In the genomic region with DNA sequence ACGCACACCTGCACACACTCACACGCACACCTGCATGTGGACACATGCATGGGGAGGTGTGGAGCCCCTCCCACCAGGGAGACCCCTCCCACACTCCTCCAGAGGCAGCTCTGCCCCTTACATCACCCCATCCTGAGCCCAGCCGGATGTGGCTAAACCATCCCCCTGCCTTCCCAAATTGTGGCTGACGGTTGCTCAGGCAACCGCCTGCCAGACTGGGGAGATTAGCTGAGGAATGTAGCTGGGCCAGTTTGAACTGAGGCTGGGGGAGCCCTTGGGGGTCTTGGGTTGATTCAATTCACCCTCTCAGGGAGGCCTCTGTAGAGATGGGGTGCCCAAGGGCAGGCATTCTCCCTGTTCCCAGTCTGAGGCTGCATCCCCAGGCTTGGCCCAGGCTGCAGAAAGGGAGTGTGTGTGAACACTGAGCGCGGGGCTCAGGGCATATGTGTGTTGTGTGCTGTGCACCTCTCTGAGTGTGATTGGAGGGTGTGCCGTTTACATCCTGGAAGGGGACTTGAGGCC, we compare ENCODE assay signal across 16 cellular contexts. TPM values are rescaled to one million over a fixed set of nuclear protein-coding genes. Genes with fewer than 3 reads are reported as not detected.
A peak's percentile ranks its signal among the peaks of the same experiment; 100 is the strongest.
DNase-seq lines count a peak whose midpoint lies in the region; ATAC-seq, FAIRE-seq and TF ChIP-seq lines count a peak whose summit lies in the region.
"Had no signal": no experiment of that assay in that cellular context is flagged by ENCODE, and none has a peak within 500 bp of the region (broad histone marks: within the 10 kb centered on the region; RNA-seq: fewer than 3 reads in every experiment).

No MANE protein-coding gene starts in this region.

- peak overlapping the region; percentile 100 for H2BK5ac ChIP-seq in mesendoderm (ENCODE audit: low read length)

- peak overlapping the region; percentile 63 for H2AK5ac ChIP-seq in mesendoderm (ENCODE audit: low read length)

- peak overlapping the region; percentile 94 for H3K56ac ChIP-seq in mesendoderm (ENCODE audit: low read length)

- FAIRE-seq in bronchial epithelial cell (lab: Jason Lieb, UNC) = no peak
- FAIRE-seq: GM12878 had no signal

- H3K18ac ChIP-seq in mesendoderm (ENCODE audit: low read length) = peak overlapping the region; percentile 71

- H3K27ac ChIP-seq in mesendoderm (ENCODE audit: low read depth, low read length) = peak overlapping the region; percentile 86
- H3K27ac ChIP-seq: C4-2B, colonic mucosa, Peyer's patch had no signal

- H3K9ac ChIP-seq in mesendoderm (ENCODE audit: low read length) = peak overlapping the region; percentile 65

- H3K4me1 ChIP-seq in mesendoderm (ENCODE audit: control insufficient read depth, low read depth, low read length) (peaks cover 40% of the 10 kb centered on the region), mucosa of descending colon (ENCODE audit: low read depth) (no peaks in the 10 kb centered on the region)
- H3K4me1 ChIP-seq: colonic mucosa, Peyer's patch had no signal

- no peak overlapping the region for H3K23ac ChIP-seq in mesendoderm (ENCODE audit: low read length)

- H3K4me2 ChIP-seq in mesendoderm (ENCODE audit: low read length) = peak overlapping the region; percentile 44

- peak overlapping the region; percentile 74 for H2BK120ac ChIP-seq in mesendoderm (ENCODE audit: low read depth, low read length)

- no peak overlapping the region for H4K8ac ChIP-seq in mesendoderm (ENCODE audit: low read depth, low read length)

- no peak for TF ChIP-seq CTCF in bronchial epithelial cell (IDR thresholded peaks at IDR 0.05; ENCODE audit: insufficient read depth, low read length, severe bottlenecking)
- TF ChIP-seq CTCF in mucosa of descending colon (IDR thresholded peaks at IDR 0.05) = no peak

- no CpG with 5 or more reads among the region's 8 CpGs for WGBS in mesendoderm (ENCODE audit: extremely low coverage, insufficient coverage, low lambda C conversion rate)

- H3K36me3 ChIP-seq in bronchial epithelial cell (ENCODE audit: control insufficient read depth, insufficient read depth, low read length) = no peaks in the 10 kb centered on the region
- no peaks in the 10 kb centered on the region for H3K36me3 ChIP-seq in mesendoderm (ENCODE audit: control insufficient read depth, insufficient read depth, low read length)
- no peaks in the 10 kb centered on the region for H3K36me3 ChIP-seq in mucosa of descending colon (ENCODE audit: low read depth)
- H3K36me3 ChIP-seq: colonic mucosa, Peyer's patch had no signal

- DNase-seq in CMK (ENCODE audit: low read depth) = peak; percentile 41
- peak; percentile 39 for DNase-seq in KBM-7
- DNase-seq in bronchial epithelial cell (ENCODE audit: low read depth) = peak; percentile 40
- DNase-seq in mesendoderm = peak; percentile 99
- no peak for DNase-seq in left ventricle myocardium superior
- no peak for DNase-seq in mucosa of descending colon
- no peak for DNase-seq in DMS53 (lab: John Stamatoyannopoulos, UW)
- DNase-seq: colonic mucosa; glutamatergic neuron; NCI-H187; Peyer's patch; stimulated activated naive CD4-positive, alpha-beta T cell had no signal

- no peak overlapping the region for H4K5ac ChIP-seq in mesendoderm (ENCODE audit: low read length)

- H3K27me3 ChIP-seq in bronchial epithelial cell (ENCODE audit: control insufficient read depth, insufficient read depth, low read length) (no peaks in the 10 kb centered on the region), mesendoderm (ENCODE audit: insufficient read depth, low read length, poor library complexity) (no peaks in the 10 kb centered on the region)
- H3K27me3 ChIP-seq: colonic mucosa, Peyer's patch had no signal

- H3K79me2 ChIP-seq in mesendoderm (ENCODE audit: control insufficient read depth, insufficient read depth, low read length) = peaks cover 62% of the 10 kb centered on the region

- in situ Hi-C loops in KBM-7 (cut with MboI; ENCODE audit: low pct_unique_long_range_greater_than_20kb, low sequenced_read_pairs) = loop anchor here (25.0 kb wide), 2 partner anchors 863 to 1463 kb away; a partner anchor contains a TSS

- intact Hi-C loops in left ventricle myocardium superior (cut with micrococcal nuclease) = no loop called here
- intact Hi-C loops in mucosa of descending colon (cut with DNase I, micrococcal nuclease) = loop anchor here in 1 of 2 donors (10.0 kb wide), 1 partner anchor 836 kb away; no protein-coding TSS in a partner anchor

- H3K9me3 ChIP-seq in mucosa of descending colon = no peaks in the 10 kb centered on the region
- H3K9me3 ChIP-seq: colonic mucosa, Peyer's patch had no signal

- peak overlapping the region; percentile 96 for H3K4ac ChIP-seq in mesendoderm (ENCODE audit: low read depth, low read length)

- H3K4me3 ChIP-seq in bronchial epithelial cell (ENCODE audit: low read depth, low read length) = no peak overlapping the region
- H3K4me3 ChIP-seq in mesendoderm (ENCODE audit: low read length) = no peak overlapping the region
- H3K4me3 ChIP-seq in mucosa of descending colon = no peak overlapping the region
- H3K4me3 ChIP-seq: colonic mucosa, GM12878, Peyer's patch had no signal

- ATAC-seq in left ventricle myocardium superior (no peak), mucosa of descending colon (no peak), HG02938 (IDR thresholded peaks at IDR 0.05; ENCODE audit: unreplicated experiment) (no peak)
- ATAC-seq: GM12878; naive thymus-derived CD8-positive, alpha-beta T cell had no signal

- H2BK15ac ChIP-seq in mesendoderm (replicated peaks; ENCODE audit: low read depth) = no peak overlapping the region

- peaks cover 40% of the 10 kb centered on the region for H3K79me1 ChIP-seq in mesendoderm (ENCODE audit: low read length)

RNA-seq across cellular contexts. Expression of a gene that starts 12.9 kb away (rescaled TPM):
- total RNA-seq in bronchial epithelial cell = 40.8 and 53.2 TPM in 2 replicates
- 25.6 TPM for polyA plus RNA-seq in mesendoderm (2013, experiment 1 of 2)
- 25.8 TPM for polyA plus RNA-seq in mesendoderm (2013, experiment 2 of 2)
- 19.2 TPM for total RNA-seq in left ventricle myocardium superior
- 10 to 100 TPM in 1 of 3 donors, 1 to 10 TPM in 2; 1.8 to 14.3 (median 2.2) TPM for total RNA-seq in mucosa of descending colon
- total RNA-seq: naive thymus-derived CD8-positive, alpha-beta T cell had no signal

RNA-seq across cellular contexts. Expression of a gene that starts 18.5 kb away (rescaled TPM):
- total RNA-seq in bronchial epithelial cell (28.2 TPM in 2 replicates), left ventricle myocardium superior (33.1 TPM), mucosa of descending colon (10 to 100 TPM; 18.3 to 20.8 (median 19.5) TPM)
- 21.4 TPM for polyA plus RNA-seq in mesendoderm (2013, experiment 1 of 2)
- 23.3 TPM for polyA plus RNA-seq in mesendoderm (2013, experiment 2 of 2)

Comparison
In these comparisons a context has a peak if more than half of its experiments do, and no peak if none do; other contexts are left out.
1. DNase-seq: peak in CMK (single experiment), KBM-7 (single experiment), bronchial epithelial cell (single experiment) and mesendoderm (single experiment); none in left ventricle myocardium superior (single experiment), mucosa of descending colon (0 of 3) and DMS53 (single experiment).